8 cellular contexts compared by ENCODE assay signal in the genomic region with DNA sequence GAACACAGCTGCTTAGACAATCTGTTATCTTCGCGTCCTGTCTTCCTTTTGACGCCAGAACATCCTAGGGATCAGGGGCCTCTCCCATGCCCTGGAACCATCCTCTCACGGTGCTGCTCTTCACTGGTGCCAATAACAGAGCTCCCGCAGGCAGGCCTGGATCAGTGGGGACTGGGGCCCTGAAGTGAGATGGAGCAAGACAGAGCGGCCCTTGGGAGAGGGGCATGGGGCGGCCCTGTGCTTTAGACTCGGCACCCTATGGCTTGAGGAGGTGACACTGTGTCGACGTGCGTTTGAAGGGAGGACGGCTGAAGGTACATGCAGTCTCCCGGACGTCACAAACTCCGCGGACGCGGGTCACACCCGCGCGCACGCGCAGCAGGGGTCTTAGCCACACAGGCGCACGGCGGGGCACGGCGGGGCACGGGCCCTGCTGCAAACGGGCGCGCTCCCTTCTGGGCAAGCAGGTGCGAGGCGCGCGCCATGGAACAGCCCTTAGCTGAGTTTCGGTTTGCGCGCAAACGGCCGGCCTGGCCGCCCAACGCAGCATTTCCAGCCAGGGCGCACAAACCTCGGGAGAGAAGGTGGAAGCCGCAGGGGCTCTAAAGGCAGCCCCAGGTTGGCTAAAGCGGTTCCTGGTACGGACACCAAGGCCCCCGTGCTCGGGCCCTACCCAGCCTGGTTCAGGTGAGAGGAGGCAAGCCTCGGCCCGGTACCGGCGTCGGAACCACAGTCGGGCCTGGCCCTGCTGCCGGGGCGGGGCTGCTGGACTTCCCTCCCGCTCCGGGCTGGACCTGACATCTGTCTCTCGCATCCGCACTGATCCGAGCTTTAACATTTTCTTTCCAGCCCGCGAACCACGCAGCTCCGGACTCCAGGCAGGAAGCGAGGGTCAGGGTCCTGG. TPM values are rescaled to one million over a fixed set of nuclear protein-coding genes. Genes with fewer than 3 reads are reported as not detected.
A peak's percentile ranks its signal among the peaks of the same experiment; 100 is the strongest.
DNase-seq lines count a peak whose midpoint lies in the region; ATAC-seq and TF ChIP-seq lines count a peak whose summit lies in the region.

No MANE protein-coding gene starts in this region.

- 2% methylated on average over 63 to 68 of the region's 68 CpGs for WGBS in mesodermal cell (ENCODE audit: insufficient coverage in 2 of 2), 2 experiments

- BruUV-seq in MCF 10A (replicated peaks; lab: Mats Ljungman, UMichigan), result no TSS peak

- peaks cover 11% of the 10 kb centered on the region for H3K27me3 Mint-ChIP-seq in MCF 10A (ENCODE audit: insufficient read depth, unreplicated experiment)

- H3K36me3 ChIP-seq in mesodermal cell (ENCODE audit: control insufficient read depth, insufficient read depth, low read length), result no peaks in the 10 kb centered on the region

- no peaks in the 10 kb centered on the region for H3K9me3 ChIP-seq in mesodermal cell (ENCODE audit: control insufficient read depth, low read length)

- no peaks in the 10 kb centered on the region for H3K4me1 Mint-ChIP-seq in MCF 10A (ENCODE audit: insufficient read depth, unreplicated experiment)

- H3K4me3 ChIP-seq in NB4 (ENCODE audit: low read depth, low read length) (no peak overlapping the region), mesodermal cell (ENCODE audit: extremely low read depth, insufficient read depth, low read length, poor library complexity, severe bottlenecking) (peak overlapping the region; percentile 40)

- no peaks in the 10 kb centered on the region for H3K9me3 Mint-ChIP-seq in MCF 10A (ENCODE audit: unreplicated experiment)

- POLR2A ChIA-PET in MCF 10A (lab: Yijun Ruan, JAX), result no interaction called here

- peak overlapping the region; percentile 47 for H3K4me3 Mint-ChIP-seq in MCF 10A (ENCODE audit: unreplicated experiment)

- TF ChIP-seq CTCF in NB4 (IDR thresholded peaks at IDR 0.05; ENCODE audit: low read depth, low read length) (no peak), MCF 10A (IDR thresholded peaks at IDR 0.05; ENCODE audit: unreplicated experiment) (no peak)

- H3K27ac Mint-ChIP-seq in MCF 10A (ENCODE audit: low read depth, unreplicated experiment), result no peak overlapping the region

- TF ChIP-seq POLR2A in NB4 (IDR thresholded peaks at IDR 0.05; ENCODE audit: extremely low read depth, insufficient read length), result no peak

- intact Hi-C loops in MCF 10A (cut with micrococcal nuclease), result no loop called here

- ATAC-seq in GM21825 (IDR thresholded peaks at IDR 0.05; ENCODE audit: unreplicated experiment) (no peak), GM19467 (IDR thresholded peaks at IDR 0.05; ENCODE audit: unreplicated experiment) (no peak)

- no peaks in the 10 kb centered on the region for H3K36me3 Mint-ChIP-seq in MCF 10A (ENCODE audit: insufficient read depth, unreplicated experiment)

- peak; percentile 24 for DNase-seq in DMS53 treated with DMSO at 0.1 percent for 48 hours (lab: John Stamatoyannopoulos, UW; ENCODE audit: unreplicated experiment)
- DNase-seq in NB4 (ENCODE audit: low read depth), result peak; percentile 40
- no peak for DNase-seq in MCF 10A (ENCODE audit: unreplicated experiment)
- DNase-seq in NCI-H226, result no peak
- DNase-seq in GM03348 (ENCODE audit: low spot score), result no peak

- no peak overlapping the region for H3K27ac ChIP-seq in mesodermal cell (ENCODE audit: low read depth, low read length, severe bottlenecking)

- H3K4me1 ChIP-seq in mesodermal cell (ENCODE audit: control insufficient read depth, insufficient read depth, low read length, poor library complexity, severe bottlenecking), result no peaks in the 10 kb centered on the region

- CTCF ChIA-PET in MCF 10A (lab: Yijun Ruan, JAX), result no interaction called here

RNA-seq across cellular contexts. Expression of a gene that starts 16.5 kb away (rescaled TPM):
- not detected in 2 replicates for total RNA-seq in MCF 10A (2022)
- not detected for polyA plus RNA-seq in mesodermal cell (2013, experiment 1 of 2)
- polyA plus RNA-seq in mesodermal cell (2013, experiment 2 of 2), result not detected

Comparison
In these comparisons a context has a peak if more than half of its experiments do, and no peak if none do; other contexts are left out.
1. DNase-seq: peak in DMS53 treated with DMSO at 0.1 percent for 48 hours (single experiment) and NB4 (single experiment); none in MCF 10A (single experiment), NCI-H226 (single experiment) and GM03348 (single experiment).